In genomic region chr22:39689421-39689820, GRCh38 we compare ENCODE assay signal across 16 cellular contexts.
"Had no signal": no experiment of that assay in that cellular context is flagged by ENCODE, and none has a peak within 500 bp of the region (broad histone marks: within the 10 kb centered on the region; RNA-seq: fewer than 3 reads in every experiment).

No MANE protein-coding gene starts in this region.

- H3K4me3 Mint-ChIP-seq: activated CD4-positive, alpha-beta memory T cell treated with anti-CD3 and anti-CD28 coated beads for 36 hours; activated T-cell treated with anti-CD3 and anti-CD28 coated beads, Interleukin-2, amount 50 U/mL, for 72 hours; memory B cell; natural killer cell treated with Interleukin-12 subunit alpha and Interleukin-12 subunit beta and Interleukin-15 and Interleukin-18, amount 100 ng/mL, for 72 hours had no signal

- H3K4me1 ChIP-seq: foreskin keratinocyte, left ventricle myocardium inferior, pancreas had no signal

- ATAC-seq: activated naive CD4-positive, alpha-beta T cell treated with anti-CD3 and anti-CD28 coated beads, Interleukin-2, amount 50 U/mL, for 72 hours; activated T-cell treated with anti-CD3 and anti-CD28 coated beads, Interleukin-2, amount 50 U/mL, for 72 hours; foreskin keratinocyte; pancreas had no signal

- H3K36me3 ChIP-seq: left ventricle myocardium inferior, pancreas, tibial nerve, uterus had no signal

- H3K36me3 Mint-ChIP-seq: activated CD4-positive, alpha-beta memory T cell treated with anti-CD3 and anti-CD28 coated beads for 36 hours; activated naive CD4-positive, alpha-beta T cell treated with anti-CD3 and anti-CD28 coated beads, Interleukin-2, amount 50 U/mL, for 72 hours; natural killer cell treated with Interleukin-12 subunit alpha and Interleukin-12 subunit beta and Interleukin-15 and Interleukin-18, amount 100 ng/mL, for 72 hours had no signal

- H3K27ac ChIP-seq: foreskin keratinocyte, left ventricle myocardium inferior, pancreas, tibial nerve, uterus had no signal

- H3K4me3 ChIP-seq: left ventricle myocardium inferior, pancreas, tibial nerve, uterus had no signal

- H3K27ac Mint-ChIP-seq: activated CD4-positive, alpha-beta memory T cell treated with anti-CD3 and anti-CD28 coated beads for 36 hours; activated naive CD4-positive, alpha-beta T cell treated with anti-CD3 and anti-CD28 coated beads, Interleukin-2, amount 50 U/mL, for 72 hours; activated T-cell treated with anti-CD3 and anti-CD28 coated beads, Interleukin-2, amount 50 U/mL, for 72 hours; memory B cell; natural killer cell treated with Interleukin-12 subunit alpha and Interleukin-12 subunit beta and Interleukin-15 and Interleukin-18, amount 100 ng/mL, for 72 hours had no signal

- H3K27me3 ChIP-seq: pancreas, uterus had no signal

- H3K9me3 ChIP-seq: left ventricle myocardium inferior, pancreas, tibial nerve, uterus had no signal

- DNase-seq: activated CD4-positive, alpha-beta memory T cell treated with anti-CD3 and anti-CD28 coated beads for 36 hours; activated CD4-positive, CD25-positive, alpha-beta regulatory T cell treated with anti-CD3 and anti-CD28 coated beads, Interleukin-2, amount 50 U/mL, for 72 hours; activated gamma-delta T cell; activated T-cell treated with anti-CD3 and anti-CD28 coated beads, Interleukin-2, amount 50 U/mL, for 72 hours; caudate nucleus; effector memory CD4-positive, alpha-beta T cell; foreskin keratinocyte; left ventricle myocardium inferior; stimulated activated CD4-positive, alpha-beta T cell treated with anti-CD3 and anti-CD28 coated beads, Interleukin-1b, Interleukin-23, amount 100 ng/mL, for 48 hours; T-helper 9 cell; uterus had no signal

- H3K9me3 Mint-ChIP-seq: activated CD4-positive, alpha-beta memory T cell treated with anti-CD3 and anti-CD28 coated beads for 36 hours; activated naive CD4-positive, alpha-beta T cell treated with anti-CD3 and anti-CD28 coated beads, Interleukin-2, amount 50 U/mL, for 72 hours; activated T-cell treated with anti-CD3 and anti-CD28 coated beads, Interleukin-2, amount 50 U/mL, for 72 hours; memory B cell; natural killer cell treated with Interleukin-12 subunit alpha and Interleukin-12 subunit beta and Interleukin-15 and Interleukin-18, amount 100 ng/mL, for 72 hours had no signal
